30 cellular contexts compared by ENCODE assay signal in genomic region chr19:8429826-8430225, GRCh38. TPM values are rescaled to one million over a fixed set of nuclear protein-coding genes. Genes with fewer than 3 reads are reported as not detected.
DNase-seq lines count a peak whose midpoint lies in the region; ATAC-seq, FAIRE-seq and TF ChIP-seq lines count a peak whose summit lies in the region.
"Had no signal": no experiment of that assay in that cellular context is flagged by ENCODE, and none has a peak within 500 bp of the region (broad histone marks: within the 10 kb centered on the region; RNA-seq: fewer than 3 reads in every experiment).

No MANE protein-coding gene starts in this region.

- peaks cover 11% of the 10 kb centered on the region for H3K4me1 ChIP-seq in A549
- peaks cover 0 to 5% of the 10 kb centered on the region in 2 experiments; a peak in 3 of 5 replicates for H3K4me1 ChIP-seq in K562 (replicated peaks in 1 of 2; ENCODE audit: control insufficient read depth in 2 of 2, insufficient read depth in 2 of 2, low read length in 2 of 2)
- H3K4me1 ChIP-seq: BE2C, BLaER1, Caco-2 had no signal

- no TSS peak for BruUV-seq in K562 (replicated peaks; lab: Mats Ljungman, UMichigan)

- TF ChIP-seq RAD21 in A549 (conservative IDR thresholded peaks at IDR 0.05 in 1 of 2, IDR thresholded peaks at IDR 0.05 in 1 of 2) (no peak), K562 (CRISPR knock-in tag; conservative IDR thresholded peaks at IDR 0.05 in 1 of 2, IDR thresholded peaks at IDR 0.05 in 1 of 2) (no peak)

- in situ Hi-C loops in K562 (cut with MboI), result no loop called here

- H3K9me3 ChIP-seq in A549 (no peaks in the 10 kb centered on the region), K562 (replicated peaks; ENCODE audit: control insufficient read depth, insufficient read depth, low read depth, low read length) (no peaks in the 10 kb centered on the region)
- H3K9me3 ChIP-seq: BE2C; BLaER1; BLaER1 treated with 17β-estradiol and CSF1 and Interleukin-3, amounts not matched to agents 10 nM and 100 nM; Caco-2 had no signal

- POLR2A ChIA-PET in A549 (lab: Yijun Ruan, JAX) (interaction anchor here (0.7 kb wide), 1 partner anchor 13 kb away, joined by 10 read pairs; no protein-coding TSS in a partner anchor), K562 (lab: Yijun Ruan, JAX) (interaction anchor here (1.0 kb wide), 1 partner anchor 104 kb away, joined by 3 read pairs; no protein-coding TSS in a partner anchor)

- ATAC-seq in A549 (no peak), K562 (no peak)
- ATAC-seq: CD8-positive, alpha-beta T cell had no signal

- H3K4me3 ChIP-seq in A549 (no peak overlapping the region), K562 (no peak overlapping the region)
- H3K4me3 ChIP-seq: BLaER1; BLaER1 treated with 17β-estradiol and CSF1 and Interleukin-3, amounts not matched to agents 10 nM and 100 nM had no signal

- H3K79me2 ChIP-seq in K562 (ENCODE audit: control insufficient read depth, insufficient read depth, low read length), result no peaks in the 10 kb centered on the region

- CTCF ChIA-PET in A549 (lab: Yijun Ruan, JAX) (no interaction called here), K562 (lab: Yijun Ruan, JAX; ENCODE audit: low intra/inter-chr PET ratio) (no interaction called here)

- H3K36me3 ChIP-seq in K562 (ENCODE audit: control insufficient read depth, insufficient read depth, low read length), result no peaks in the 10 kb centered on the region
- H3K36me3 ChIP-seq: BE2C had no signal

- H3K27ac ChIP-seq in A549 (no peak overlapping the region), K562 (ENCODE audit: extremely low read depth, low read depth, low read length) (no peak overlapping the region)
- H3K27ac ChIP-seq: 22Rv1; BLaER1; BLaER1 treated with 17β-estradiol and CSF1 and Interleukin-3, amounts not matched to agents 10 nM and 100 nM; C4-2B had no signal

- no peak for DNase-seq in A549 (ENCODE audit: low read depth in 1 of 2, low spot score in 1 of 2)
- no peak for DNase-seq in K562 (ENCODE audit: extremely low read depth in 1 of 4, low spot score in 3 of 4)
- no peak for DNase-seq in SK-N-DZ (ENCODE audit: low spot score)
- no peak for DNase-seq in HT-29 (ENCODE audit: low spot score)
- DNase-seq: 8988T; ACHN; AML-193; BE2C; C1 segment of cervical spinal cord; Caco-2; Calu3; CD4-positive, alpha-beta memory T cell; CD4-positive, alpha-beta T cell; CD4-positive, CD25-positive, alpha-beta regulatory T cell; CD8-positive, alpha-beta memory T cell; CD8-positive, alpha-beta T cell; COR-L47; DMS 273 treated with DMSO at 0.1 percent for 48 hours; DMS153; DMS53; DMS79; DMS79 treated with DMSO at 0.1 percent for 48 hours; DND-41; EL had no signal

- no peak overlapping the region for H3K9ac ChIP-seq in K562 (ENCODE audit: insufficient read depth in 1 of 2, low read depth in 2 of 2, low read length in 2 of 2)
- H3K9ac ChIP-seq: BLaER1; BLaER1 treated with 17β-estradiol and CSF1 and Interleukin-3, amounts not matched to agents 10 nM and 100 nM had no signal

- WGBS in A549 (ENCODE audit: missing lambda C conversion rate), result 93% methylated on average over 6 of the region's 6 CpGs
- WGBS in K562 (ENCODE audit: insufficient coverage, low coverage, missing lambda C conversion rate), result 80% methylated on average over 6 of the region's 6 CpGs

- intact Hi-C loops in K562 (cut with micrococcal nuclease), result no loop called here

- no peak for FAIRE-seq in A549 (lab: Jason Lieb, UNC)
- FAIRE-seq in K562 (lab: Jason Lieb, UNC), result no peak
- FAIRE-seq: A204.1, D721Med had no signal

- TF ChIP-seq EP300 in A549 (IDR thresholded peaks at IDR 0.05) (no peak), K562 (IDR thresholded peaks at IDR 0.05; ENCODE audit: low read length) (no peak)

- TF ChIP-seq POLR2A in A549 (IDR thresholded peaks at IDR 0.05; ENCODE audit: low read length) (no peak), K562 (conservative IDR thresholded peaks at IDR 0.05) (no peak)

- no peak for TF ChIP-seq CTCF in A549 (IDR thresholded peaks at IDR 0.05)
- no peak for TF ChIP-seq CTCF in K562 (IDR thresholded peaks at IDR 0.05 in 2 of 3, conservative IDR thresholded peaks at IDR 0.05 in 1 of 3; ENCODE audit: insufficient read depth in 2 of 3, low read depth in 1 of 3, low read length in 3 of 3)

- H3K4me2 ChIP-seq in A549, result no peak overlapping the region
- H3K4me2 ChIP-seq in K562 (ENCODE audit: insufficient read depth, low read length), result no peak overlapping the region
- H3K4me2 ChIP-seq: BLaER1; BLaER1 treated with 17β-estradiol and CSF1 and Interleukin-3, amounts not matched to agents 10 nM and 100 nM had no signal

- no peaks in the 10 kb centered on the region for H4K20me1 ChIP-seq in K562 (replicated peaks; ENCODE audit: control insufficient read depth, insufficient read depth, low read length)
- H4K20me1 ChIP-seq: BLaER1; BLaER1 treated with 17β-estradiol and CSF1 and Interleukin-3, amounts not matched to agents 10 nM and 100 nM had no signal

- H2AFZ ChIP-seq in K562 (ENCODE audit: low read depth, low read length), result no peak overlapping the region

- H3K27me3 ChIP-seq in K562 (ENCODE audit: control insufficient read depth in 2 of 2, insufficient read depth in 2 of 2, low read length in 2 of 2), result no peaks in the 10 kb centered on the region
- H3K27me3 ChIP-seq: BE2C; BLaER1; BLaER1 treated with 17β-estradiol and CSF1 and Interleukin-3, amounts not matched to agents 10 nM and 100 nM had no signal

- H3K9me1 ChIP-seq in K562 (ENCODE audit: control insufficient read depth, insufficient read depth, low read length), result no peaks in the 10 kb centered on the region

RNA-seq across cellular contexts. Expression of gene HNRNPM, which starts 14.9 kb away (rescaled TPM):
- 94.1 and 168 TPM in 2 replicates for polyA plus RNA-seq in A549 (2011; rRNA removed)
- polyA plus RNA-seq in A549 (2012; cell fraction: cytosol; rRNA removed), result 354 and 442 TPM in 2 replicates
- 454 and 781 TPM in 2 replicates for polyA plus RNA-seq in A549 (2012; cell fraction: nucleus; rRNA removed)
- 334 to 352 TPM (median 348 TPM) in 3 replicates for polyA plus RNA-seq in A549 (2017; fragmentation: RNase III; extraction: RNeasy Plus Mini Kit Qiagen cat#74134 plus additional on column Dnase treatment)
- 44.2 and 49.0 TPM in 2 replicates for polyA minus RNA-seq in A549 (2011; rRNA and poly(A)+ RNA removed)
- 202 and 306 TPM in 2 replicates for total RNA-seq in K562 (2011; cell fraction: chromatin; rRNA removed; ENCODE audit: low replicate concordance)
- total RNA-seq in K562 (2011; cell fraction: nucleolus; rRNA removed), result 151 and 162 TPM in 2 replicates
- total RNA-seq in K562 (2011; cell fraction: nucleoplasm; rRNA removed), result 214 and 325 TPM in 2 replicates
- total RNA-seq in K562 (2014; rRNA removed), result 195 and 251 TPM in 2 replicates
- total RNA-seq in K562 (2014; rRNA removed; fragmentation: Illumina TruSeq; extraction: Trizol), result 130 and 168 TPM in 2 replicates
- 186 and 204 TPM in 2 replicates for total RNA-seq in K562 (2015; rRNA removed; fragmentation: Illumina TruSeq; extraction: Trizol)
- total RNA-seq in K562 (2021), result 283 and 340 TPM in 2 replicates
- 107 and 127 TPM in 2 replicates for polyA plus RNA-seq in K562 (2011; rRNA removed)
- 113 and 356 TPM in 2 replicates for polyA plus RNA-seq in K562 (2011; cell fraction: cytosol; rRNA removed)
- 136 and 152 TPM in 2 replicates for polyA plus RNA-seq in K562 (2011; cell fraction: nucleus; rRNA removed)
- 189 and 403 TPM in 2 replicates for polyA plus RNA-seq in K562 (2012)
- 241 and 264 TPM in 2 replicates for polyA plus RNA-seq in K562 (2014; fragmentation: Illumina TruSeq; extraction: Trizol)
- polyA plus RNA-seq in K562 (2014; fragmentation: Nextera tagmentation; extraction: Ambion mirVana), result 10 to 100 TPM; 11.1 to 13.1 TPM
- polyA plus RNA-seq in K562 (2014; rRNA removed), result 253 and 316 TPM in 2 replicates
- 124 and 136 TPM in 2 replicates for polyA minus RNA-seq in K562 (2011; rRNA and poly(A)+ RNA removed)
- 128 and 153 TPM in 2 replicates for polyA minus RNA-seq in K562 (2011; cell fraction: cytosol; rRNA and poly(A)+ RNA removed)
- polyA minus RNA-seq in K562 (2011; cell fraction: nucleus; rRNA and poly(A)+ RNA removed), result 67.6 and 85.5 TPM in 2 replicates
- 53.0 and 93.0 TPM in 2 replicates for polyA plus RNA-seq in SK-N-DZ (2014; cell fraction: cytosol; rRNA removed)
- 80.9 and 107 TPM in 2 replicates for polyA plus RNA-seq in SK-N-DZ (2014; cell fraction: nucleus; rRNA removed)
- 162 and 178 TPM in 2 replicates for total RNA-seq in HT-29 (2014; rRNA removed; shearing (Covaris generic))

RNA-seq across cellular contexts. Expression of gene MARCHF2, which starts 16.7 kb away (rescaled TPM):
- 12.4 and 12.8 TPM in 2 replicates for polyA plus RNA-seq in A549 (2011; rRNA removed)
- polyA plus RNA-seq in A549 (2012; cell fraction: cytosol; rRNA removed), result 20.7 and 33.3 TPM in 2 replicates
- 33.1 and 33.6 TPM in 2 replicates for polyA plus RNA-seq in A549 (2012; cell fraction: nucleus; rRNA removed)
- polyA plus RNA-seq in A549 (2017; fragmentation: RNase III; extraction: RNeasy Plus Mini Kit Qiagen cat#74134 plus additional on column Dnase treatment), result 13.1 to 15.3 TPM (median 13.2 TPM) in 3 replicates
- 16.7 and 27.6 TPM in 2 replicates for polyA minus RNA-seq in A549 (2011; rRNA and poly(A)+ RNA removed)
- total RNA-seq in K562 (2011; cell fraction: chromatin; rRNA removed; ENCODE audit: low replicate concordance), result 2.0 and 5.2 TPM in 2 replicates
- total RNA-seq in K562 (2011; cell fraction: nucleolus; rRNA removed), result 6.2 and 6.5 TPM in 2 replicates
- total RNA-seq in K562 (2011; cell fraction: nucleoplasm; rRNA removed), result 4.1 and 4.8 TPM in 2 replicates
- total RNA-seq in K562 (2014; rRNA removed), result 6.4 and 9.6 TPM in 2 replicates
- 1.2 and 1.9 TPM in 2 replicates for total RNA-seq in K562 (2014; rRNA removed; fragmentation: Illumina TruSeq; extraction: Trizol)
- total RNA-seq in K562 (2015; rRNA removed; fragmentation: Illumina TruSeq; extraction: Trizol), result 1.9 and 2.2 TPM in 2 replicates
- 4.1 and 4.2 TPM in 2 replicates for total RNA-seq in K562 (2021)
- 2.2 and 3.1 TPM in 2 replicates for polyA plus RNA-seq in K562 (2011; rRNA removed)
- polyA plus RNA-seq in K562 (2011; cell fraction: cytosol; rRNA removed), result 4.8 and 8.7 TPM in 2 replicates
- polyA plus RNA-seq in K562 (2011; cell fraction: nucleus; rRNA removed), result 2.6 and 6.9 TPM in 2 replicates
- 5.4 and 13.1 TPM in 2 replicates for polyA plus RNA-seq in K562 (2012)
- 2.0 and 3.3 TPM in 2 replicates for polyA plus RNA-seq in K562 (2014; fragmentation: Illumina TruSeq; extraction: Trizol)
- under 1 TPM; 0.39 to 0.41 TPM for polyA plus RNA-seq in K562 (2014; fragmentation: Nextera tagmentation; extraction: Ambion mirVana)
- polyA plus RNA-seq in K562 (2014; rRNA removed), result 3.7 and 5.2 TPM in 2 replicates
- 0.63 and 1.4 TPM in 2 replicates for polyA minus RNA-seq in K562 (2011; rRNA and poly(A)+ RNA removed)
- 3.6 and 3.8 TPM in 2 replicates for polyA minus RNA-seq in K562 (2011; cell fraction: cytosol; rRNA and poly(A)+ RNA removed)
- polyA minus RNA-seq in K562 (2011; cell fraction: nucleus; rRNA and poly(A)+ RNA removed), result 1.2 and 1.3 TPM in 2 replicates
- 25.4 and 35.9 TPM in 2 replicates for polyA plus RNA-seq in SK-N-DZ (2014; cell fraction: cytosol; rRNA removed)
- polyA plus RNA-seq in SK-N-DZ (2014; cell fraction: nucleus; rRNA removed), result 4.4 and 24.5 TPM in 2 replicates
- 20.0 and 25.2 TPM in 2 replicates for total RNA-seq in HT-29 (2014; rRNA removed; shearing (Covaris generic))

RNA-seq across cellular contexts. Expression of gene RAB11B, which starts 39.7 kb away (rescaled TPM):
- polyA plus RNA-seq in A549 (2011; rRNA removed) (22.3 and 25.1 TPM in 2 replicates), A549 (2017; fragmentation: RNase III; extraction: RNeasy Plus Mini Kit Qiagen cat#74134 plus additional on column Dnase treatment) (86.7 to 95.7 TPM (median 93.7 TPM) in 3 replicates), K562 (2011; rRNA removed) (18.4 and 36.4 TPM in 2 replicates), K562 (2014; fragmentation: Illumina TruSeq; extraction: Trizol) (14.3 and 42.6 TPM in 2 replicates), K562 (2014; fragmentation: Nextera tagmentation; extraction: Ambion mirVana) (1 to 10 TPM in 1 of 2 experiments, under 1 TPM in 1; 0.74 to 1.0 TPM), K562 (2014; rRNA removed) (40.9 and 57.7 TPM in 2 replicates)
- polyA plus RNA-seq in A549 (2012; cell fraction: cytosol; rRNA removed), result 122 and 146 TPM in 2 replicates
- polyA plus RNA-seq in A549 (2012; cell fraction: nucleus; rRNA removed), result 143 and 192 TPM in 2 replicates
- polyA minus RNA-seq in A549 (2011; rRNA and poly(A)+ RNA removed), result 15.8 and 24.0 TPM in 2 replicates
- total RNA-seq in K562 (2011; cell fraction: chromatin; rRNA removed; ENCODE audit: low replicate concordance), result 47.8 and 110 TPM in 2 replicates
- 74.5 and 92.6 TPM in 2 replicates for total RNA-seq in K562 (2011; cell fraction: nucleolus; rRNA removed)
- total RNA-seq in K562 (2011; cell fraction: nucleoplasm; rRNA removed), result 59.3 and 63.7 TPM in 2 replicates
- total RNA-seq in K562 (2014; rRNA removed) (13.8 and 14.6 TPM in 2 replicates), K562 (2014; rRNA removed; fragmentation: Illumina TruSeq; extraction: Trizol) (2.1 and 2.9 TPM in 2 replicates), K562 (2015; rRNA removed; fragmentation: Illumina TruSeq; extraction: Trizol) (6.5 and 9.1 TPM in 2 replicates), K562 (2021) (71.0 and 72.3 TPM in 2 replicates)
- polyA plus RNA-seq in K562 (2011; cell fraction: cytosol; rRNA removed), result 33.8 and 40.2 TPM in 2 replicates
- polyA plus RNA-seq in K562 (2011; cell fraction: nucleus; rRNA removed), result 90.4 and 128 TPM in 2 replicates
- 99.8 and 107 TPM in 2 replicates for polyA plus RNA-seq in K562 (2012)
- polyA minus RNA-seq in K562 (2011; rRNA and poly(A)+ RNA removed), result 7.2 and 11.7 TPM in 2 replicates
- 35.4 and 57.5 TPM in 2 replicates for polyA minus RNA-seq in K562 (2011; cell fraction: cytosol; rRNA and poly(A)+ RNA removed)
- 20.2 and 28.5 TPM in 2 replicates for polyA minus RNA-seq in K562 (2011; cell fraction: nucleus; rRNA and poly(A)+ RNA removed)
- polyA plus RNA-seq in SK-N-DZ (2014; cell fraction: cytosol; rRNA removed), result 28.0 and 30.6 TPM in 2 replicates
- polyA plus RNA-seq in SK-N-DZ (2014; cell fraction: nucleus; rRNA removed), result 44.8 and 76.4 TPM in 2 replicates
- 24.0 and 37.1 TPM in 2 replicates for total RNA-seq in HT-29 (2014; rRNA removed; shearing (Covaris generic))
